In the genomic region with DNA sequence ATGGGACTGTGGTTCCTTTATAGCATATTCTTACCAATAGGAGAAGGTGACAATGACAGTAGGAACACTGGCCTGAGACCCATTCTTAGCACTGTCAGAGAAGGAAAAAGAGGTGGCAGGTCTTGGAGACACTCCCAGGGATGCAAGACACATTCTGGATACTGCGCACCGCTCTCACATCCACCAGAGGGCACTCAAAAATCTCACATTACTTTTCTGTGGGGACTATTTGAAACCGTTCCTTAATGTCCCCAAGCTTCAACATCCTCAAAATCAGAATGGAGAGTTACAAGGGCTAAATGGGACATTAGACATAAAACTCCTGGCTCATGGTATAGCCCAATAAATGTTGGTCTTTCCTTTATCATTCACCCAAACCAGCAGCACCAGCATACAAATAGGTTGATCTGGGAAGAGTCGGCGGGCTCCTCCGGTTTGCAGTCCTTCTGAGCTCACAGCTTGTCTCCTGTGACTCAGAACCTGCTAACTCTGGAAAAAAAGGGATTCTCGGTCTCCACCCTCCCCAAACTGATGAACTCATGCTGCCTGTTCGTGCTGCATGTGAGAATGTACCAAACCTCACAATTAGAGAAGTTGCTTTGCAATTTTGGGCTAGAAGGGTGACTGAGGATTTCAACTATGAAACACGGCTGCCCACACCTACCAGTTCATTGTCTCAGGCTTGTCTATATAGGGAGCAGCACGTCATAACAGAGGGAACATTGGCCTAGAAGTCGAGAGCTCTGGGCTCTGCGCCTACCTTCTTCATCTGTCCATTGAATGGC, we compare ENCODE assay signal across 8 cellular contexts. TPM values are rescaled to one million over a fixed set of nuclear protein-coding genes. Genes with fewer than 3 reads are reported as not detected.
DNase-seq lines count a peak whose midpoint lies in the region; ATAC-seq, FAIRE-seq and TF ChIP-seq lines count a peak whose summit lies in the region.

No MANE protein-coding gene starts in this region.

- H3K4me1 ChIP-seq in DND-41 (ENCODE audit: insufficient read depth, low read length) (no peaks in the 10 kb centered on the region), kidney (ENCODE audit: control insufficient read depth in 1 of 2, insufficient read depth in 1 of 2, low read depth in 1 of 2, low read length in 2 of 2) (no peaks in the 10 kb centered on the region)

- no peak overlapping the region for H3K4me2 ChIP-seq in DND-41 (ENCODE audit: insufficient read depth, low read length)

- H3K27ac ChIP-seq in DND-41 (ENCODE audit: low read length) (no peak overlapping the region), kidney (ENCODE audit: low read depth in 2 of 2, low read length in 2 of 2) (no peak overlapping the region)

- TF ChIP-seq CTCF in DND-41 (IDR thresholded peaks at IDR 0.05; ENCODE audit: borderline replicate concordance, extremely low read depth, low read length, poor library complexity, severe bottlenecking): peak; percentile 85
- TF ChIP-seq CTCF in kidney (IDR thresholded peaks at IDR 0.05; ENCODE audit: borderline replicate concordance, extremely low read depth, insufficient read depth): peak; percentile 76

- H4K20me1 ChIP-seq in DND-41 (ENCODE audit: insufficient read depth, low read length): no peaks in the 10 kb centered on the region

- no peaks in the 10 kb centered on the region for H3K9me3 ChIP-seq in DND-41 (ENCODE audit: insufficient read depth, low read length, severe bottlenecking)
- no peaks in the 10 kb centered on the region for H3K9me3 ChIP-seq in kidney (ENCODE audit: control insufficient read depth in 1 of 2, low read length in 2 of 2)

- in situ Hi-C loops in T47D (cut with HindIII; ENCODE audit: low pct_unique_long_range_greater_than_20kb, low sequenced_read_pairs): no loop called here

- no peak for FAIRE-seq in kidney (lab: Jason Lieb, UNC)

- H2AFZ ChIP-seq in DND-41 (ENCODE audit: low read depth, low read length): no peak overlapping the region

- ATAC-seq in DND-41 (ENCODE audit: insufficient read depth, low read depth) (peak; percentile 85), HG02678 (IDR thresholded peaks at IDR 0.05; ENCODE audit: unreplicated experiment) (peak; percentile 46), GM19463 (IDR thresholded peaks at IDR 0.05; ENCODE audit: unreplicated experiment) (no peak)

- intact Hi-C loops in kidney (cut with DNase I): loop anchor here (5.0 kb wide), 1 partner anchor 154 kb away; no protein-coding TSS in a partner anchor

- DNase-seq in DND-41 (peak; percentile 40), NCI-H748 (lab: John Stamatoyannopoulos, UW; ENCODE audit: unreplicated experiment) (peak; percentile 85), T47D (ENCODE audit: low read depth in 1 of 2, low spot score in 1 of 2) (peak; percentile 18 to 72), kidney (no peak), stromal cell of bone marrow (ENCODE audit: low read depth) (peak; percentile 74)
- DNase-seq in activated effector memory CD4-positive, alpha-beta T cell treated with Interleukin-2 at 50 U/mL for 16 hours: no peak

- no peaks in the 10 kb centered on the region for H3K79me2 ChIP-seq in DND-41 (ENCODE audit: insufficient read depth, low read length)

- H3K9ac ChIP-seq in DND-41 (ENCODE audit: low read depth, low read length) (no peak overlapping the region), kidney (ENCODE audit: low read length in 2 of 2) (no peak overlapping the region)

- H3K36me3 ChIP-seq in DND-41 (ENCODE audit: insufficient read depth, low read length): no peaks in the 10 kb centered on the region
- no peaks in the 10 kb centered on the region for H3K36me3 ChIP-seq in kidney (ENCODE audit: control insufficient read depth in 1 of 2, insufficient read depth in 2 of 2, low read length in 2 of 2)

- peaks cover 3% of the 10 kb centered on the region for H3K27me3 ChIP-seq in DND-41 (ENCODE audit: insufficient read depth, low read length, poor library complexity)

- H3K4me3 ChIP-seq in DND-41 (ENCODE audit: low read depth in 1 of 2, low read length in 2 of 2) (no peak overlapping the region), kidney (ENCODE audit: low read length in 2 of 2) (no peak overlapping the region)

RNA-seq across cellular contexts. Expression of a gene that starts 40.2 kb away (rescaled TPM):
- 1.5 TPM for total RNA-seq in kidney
- 0.26 TPM for polyA plus RNA-seq in kidney (ENCODE audit: insufficient read depth, low read depth, low replicate concordance)

Comparison
In these comparisons a context has a peak if more than half of its experiments do, and no peak if none do; other contexts are left out.
1. DNase-seq: peak in DND-41 (single experiment), NCI-H748 (single experiment), T47D (2 of 2) and stromal cell of bone marrow (single experiment); none in kidney (single experiment) and activated effector memory CD4-positive, alpha-beta T cell treated with Interleukin-2 at 50 U/mL for 16 hours (single experiment).